ENCODE assay signal across 1 cellular context in genomic region chr1:8763888-8764287, GRCh38.
TF ChIP-seq lines count a peak whose summit lies in the region.

No MANE protein-coding gene starts in this region.

TF ChIP-seq in GM12878, 131 proteins besides CTCF, POLR2A, EP300 and RAD21 (continued from another document):
- peak; percentile 77 for TF ChIP-seq YY1 (IDR thresholded peaks at IDR 0.05; ENCODE audit: low read depth, low read length)
- peak; percentile 24; the same call in 1 of the 2 replicates for TF ChIP-seq MTA2 (IDR thresholded peaks at IDR 0.05; ENCODE audit: low read depth)
- TF ChIP-seq RELB (IDR thresholded peaks at IDR 0.05; ENCODE audit: low read depth): peak; percentile 16; the same call in 1 of the 2 replicates
- TF ChIP-seq BCL3 (IDR thresholded peaks at IDR 0.05; ENCODE audit: borderline replicate concordance, insufficient read depth, low read depth, low read length, poor library complexity, severe bottlenecking): peak; percentile 18
- 0 out of 2 replicates have a peak, but pooled peaks have one; percentile 59 for TF ChIP-seq TCF3 (IDR thresholded peaks at IDR 0.05; ENCODE audit: borderline replicate concordance, insufficient read depth, low read depth, low read length)
- TF ChIP-seq NR2F1 (conservative IDR thresholded peaks at IDR 0.05): peak; percentile 43
- peak; percentile 35 for TF ChIP-seq MEF2B (IDR thresholded peaks at IDR 0.05; ENCODE audit: partially characterized antibody, poor library complexity, severe bottlenecking)
- no peak for TF ChIP-seq ZBTB33 (IDR thresholded peaks at IDR 0.05)
- TF ChIP-seq CUX1 (IDR thresholded peaks at IDR 0.05; ENCODE audit: insufficient replicate concordance, low read depth, low read length): peak; percentile 17
- TF ChIP-seq TAF1 (IDR thresholded peaks at IDR 0.05; ENCODE audit: borderline replicate concordance, low read depth, low read length): peak; percentile 46; the same call in 1 of the 2 replicates
- no peak for TF ChIP-seq SRF (IDR thresholded peaks at IDR 0.05; ENCODE audit: low read depth in 2 of 2, low read length in 2 of 2)
- 0 out of 2 replicates have a peak, but pooled peaks have one; percentile 79 for TF ChIP-seq TCF12 (IDR thresholded peaks at IDR 0.05; ENCODE audit: low read depth, low read length)
- TF ChIP-seq IKZF1 (conservative IDR thresholded peaks at IDR 0.05): peak; percentile 38; the same call in 1 of the 2 replicates
- TF ChIP-seq NBN (IDR thresholded peaks at IDR 0.05): 0 out of 2 replicates have a peak, but pooled peaks have one; percentile 25
- TF ChIP-seq TCF7 (IDR thresholded peaks at IDR 0.05; ENCODE audit: borderline replicate concordance): no peak
- 0 out of 4 replicates have a peak, but pooled peaks have one; percentile 5 to 33 for TF ChIP-seq BHLHE40 (IDR thresholded peaks at IDR 0.05; ENCODE audit: borderline replicate concordance in 1 of 2, low read depth in 2 of 2, low read length in 1 of 2)
- TF ChIP-seq ATF2 (IDR thresholded peaks at IDR 0.05; ENCODE audit: low read length): peak; percentile 55; the same call in 1 of the 2 replicates
- peak; percentile 70 for TF ChIP-seq ZNF384 (IDR thresholded peaks at IDR 0.05; ENCODE audit: borderline replicate concordance, low read depth, low read length)
